28 cellular contexts compared by ENCODE assay signal in genomic region chr16:54577566-54578180, GRCh38.
"Had no signal": no experiment of that assay in that cellular context is flagged by ENCODE, and none has a peak within 500 bp of the region (broad histone marks: within the 10 kb centered on the region; RNA-seq: fewer than 3 reads in every experiment).

No MANE protein-coding gene starts in this region.

- H3K4me3 Mint-ChIP-seq: activated CD4-positive, alpha-beta T cell treated with anti-CD3 and anti-CD28 coated beads, Interleukin-2, amount 10 ng/mL, durations not matched to agents 7 days and 5 days; activated CD8-positive, alpha-beta memory T cell treated with anti-CD3 and anti-CD28 coated beads, Interleukin-2, amount 10 ng/mL, durations not matched to agents 7 days and 5 days; activated CD8-positive, alpha-beta T cell treated with anti-CD3 and anti-CD28 coated beads for 36 hours; activated T-helper 1 cell treated with anti-CD3 and anti-CD28 coated beads, Interleukin-12 subunit alpha, Interleukin-12 subunit beta, Interleukin-2, Interleukin-4 antibody, amounts not matched to agents 30 ng/mL and 10 ng/mL and 1 ng/mL, durations not matched to agents 14 hours and 24 hours and 36 hours; dendritic cell treated with granulocyte-macrophage colony-stimulating factor and Interleukin-4, amounts not matched to agents 40 ng/mL and 50 ng/mL, for 4 days; memory B cell had no signal

- H3K4me3 ChIP-seq: mucosa of descending colon, ovary, prostate gland, right atrium auricular region, spleen, tibial artery had no signal

- H3K9me3 Mint-ChIP-seq: activated CD4-positive, alpha-beta T cell treated with anti-CD3 and anti-CD28 coated beads, Interleukin-2, amount 10 ng/mL, durations not matched to agents 7 days and 5 days; activated CD8-positive, alpha-beta T cell treated with anti-CD3 and anti-CD28 coated beads for 36 hours; activated naive CD4-positive, alpha-beta T cell treated with anti-CD3 and anti-CD28 coated beads, Interleukin-2, amount 50 U/mL, for 72 hours; activated T-helper 1 cell treated with anti-CD3 and anti-CD28 coated beads, Interleukin-12 subunit alpha, Interleukin-12 subunit beta, Interleukin-2, Interleukin-4 antibody, amounts not matched to agents 30 ng/mL and 10 ng/mL and 1 ng/mL, durations not matched to agents 14 hours and 24 hours and 36 hours had no signal

- FAIRE-seq: endothelial cell of umbilical vein, frontal cortex had no signal

- H3K36me3 ChIP-seq: brain microvascular endothelial cell, ovary, prostate gland, right atrium auricular region, spleen, tibial artery had no signal

- H3K36me3 Mint-ChIP-seq: activated CD8-positive, alpha-beta memory T cell treated with anti-CD3 and anti-CD28 coated beads, Interleukin-2, amount 10 ng/mL, durations not matched to agents 7 days and 5 days; activated naive CD4-positive, alpha-beta T cell treated with anti-CD3 and anti-CD28 coated beads, Interleukin-2, amount 50 U/mL, for 72 hours; memory B cell had no signal

- ATAC-seq: activated CD8-positive, alpha-beta memory T cell treated with anti-CD3 and anti-CD28 coated beads, Interleukin-2, amount 10 ng/mL, durations not matched to agents 7 days and 5 days; activated CD8-positive, alpha-beta T cell treated with anti-CD3 and anti-CD28 coated beads for 36 hours; activated naive CD4-positive, alpha-beta T cell treated with anti-CD3 and anti-CD28 coated beads, Interleukin-2, amount 50 U/mL, for 72 hours; esophagus mucosa; left cardiac atrium; mucosa of descending colon had no signal

- H3K27ac ChIP-seq: brain microvascular endothelial cell, ovary, prostate gland, right atrium auricular region, spleen, tibial artery had no signal

- H3K4me1 ChIP-seq: prostate gland, right atrium auricular region, spleen, tibial artery had no signal

- H3K4me1 Mint-ChIP-seq: activated CD4-positive, alpha-beta T cell treated with anti-CD3 and anti-CD28 coated beads, Interleukin-2, amount 10 ng/mL, durations not matched to agents 7 days and 5 days; activated CD8-positive, alpha-beta memory T cell treated with anti-CD3 and anti-CD28 coated beads, Interleukin-2, amount 10 ng/mL, durations not matched to agents 7 days and 5 days; memory B cell had no signal

- H3K27me3 ChIP-seq: ovary, right atrium auricular region had no signal

- DNase-seq: activated CD4-positive, alpha-beta T cell treated with anti-CD3 and anti-CD28 coated beads, Interleukin-2, amount 10 ng/mL, durations not matched to agents 7 days and 5 days; activated CD4-positive, CD25-positive, alpha-beta regulatory T cell treated with anti-CD3 and anti-CD28 coated beads, Interleukin-2, amount 50 U/mL, for 72 hours; activated CD8-positive, alpha-beta memory T cell treated with anti-CD3 and anti-CD28 coated beads, Interleukin-2, amount 10 ng/mL, durations not matched to agents 7 days and 5 days; activated CD8-positive, alpha-beta T cell treated with anti-CD3 and anti-CD28 coated beads for 36 hours; activated gamma-delta T cell; aorta; brain microvascular endothelial cell; caudate nucleus; effector memory CD4-positive, alpha-beta T cell; hippocampal formation; islet precursor cell; left cardiac atrium; mucosa of descending colon; ovary; spleen; stimulated activated CD4-positive, alpha-beta T cell treated with anti-CD3 and anti-CD28 coated beads, Interleukin-4, amount 100 ng/mL, for 1 hour; stimulated activated naive CD4-positive, alpha-beta T cell treated with Interleukin-2 at 50 U/mL for 16 hours; SW 1271; tibial artery had no signal

- H3K9me3 ChIP-seq: mucosa of descending colon, ovary, prostate gland, right atrium auricular region, spleen, tibial artery had no signal

- H3K27ac Mint-ChIP-seq: activated CD4-positive, alpha-beta T cell treated with anti-CD3 and anti-CD28 coated beads, Interleukin-2, amount 10 ng/mL, durations not matched to agents 7 days and 5 days; activated CD8-positive, alpha-beta memory T cell treated with anti-CD3 and anti-CD28 coated beads, Interleukin-2, amount 10 ng/mL, durations not matched to agents 7 days and 5 days; activated CD8-positive, alpha-beta T cell treated with anti-CD3 and anti-CD28 coated beads for 36 hours; activated naive CD4-positive, alpha-beta T cell treated with anti-CD3 and anti-CD28 coated beads, Interleukin-2, amount 50 U/mL, for 72 hours; activated T-helper 1 cell treated with anti-CD3 and anti-CD28 coated beads, Interleukin-12 subunit alpha, Interleukin-12 subunit beta, Interleukin-2, Interleukin-4 antibody, amounts not matched to agents 30 ng/mL and 10 ng/mL and 1 ng/mL, durations not matched to agents 14 hours and 24 hours and 36 hours; dendritic cell treated with granulocyte-macrophage colony-stimulating factor and Interleukin-4, amounts not matched to agents 40 ng/mL and 50 ng/mL, for 4 days; memory B cell had no signal
